ENCODE assay signal across 8 cellular contexts in the genomic region with DNA sequence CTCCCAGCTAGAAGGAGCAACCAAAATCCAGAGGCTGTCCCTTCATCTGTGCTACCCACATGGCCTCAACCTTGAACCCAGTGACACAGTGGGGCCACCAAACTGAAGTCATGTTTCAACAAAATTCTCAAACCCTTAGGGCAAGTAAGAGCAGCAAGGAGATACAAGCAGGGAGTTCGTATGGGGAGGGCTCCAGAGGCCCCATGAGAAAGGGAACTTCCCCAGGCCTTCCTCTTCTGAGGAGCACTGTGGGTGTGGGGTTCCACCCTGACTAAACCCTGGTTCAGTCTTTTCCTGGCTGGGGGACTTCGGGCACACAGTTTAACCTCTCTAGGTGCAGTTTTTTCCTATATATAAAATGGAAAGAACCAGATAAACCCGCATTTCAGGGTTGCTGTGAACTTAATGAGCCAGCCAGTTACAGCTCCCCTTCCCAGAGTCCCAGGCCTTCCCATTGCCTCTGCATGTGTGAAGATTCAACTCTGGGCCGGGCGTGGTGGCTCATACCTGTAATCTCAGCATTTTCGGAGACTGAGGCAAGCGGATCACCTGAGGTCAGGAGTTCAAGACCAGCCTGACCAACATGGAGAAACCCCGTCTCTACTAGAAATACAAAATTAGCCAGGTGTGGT. TPM values are rescaled to one million over a fixed set of nuclear protein-coding genes. Genes with fewer than 3 reads are reported as not detected.
DNase-seq lines count a peak whose midpoint lies in the region; ATAC-seq, FAIRE-seq and TF ChIP-seq lines count a peak whose summit lies in the region.

No MANE protein-coding gene starts in this region.

- FAIRE-seq in bronchial epithelial cell (lab: Jason Lieb, UNC), result no peak

- H3K27ac ChIP-seq in DOHH2 (ENCODE audit: low read depth, low read length), result 0 out of 2 replicates have a peak overlapping the region, but pooled peaks have one; percentile 38
- peak overlapping the region; percentile 90 for H3K27ac ChIP-seq in PC-3 (ENCODE audit: low read length)
- H3K27ac ChIP-seq in caudate nucleus (ENCODE audit: low read depth, low read length), result no peak overlapping the region

- no peak for TF ChIP-seq CTCF in DOHH2 (IDR thresholded peaks at IDR 0.05; ENCODE audit: low read depth, low read length, poor library complexity, severe bottlenecking)
- no peak for TF ChIP-seq CTCF in PC-3 (conservative IDR thresholded peaks at IDR 0.05; ENCODE audit: low read depth, low read length)
- no peak for TF ChIP-seq CTCF in bronchial epithelial cell (IDR thresholded peaks at IDR 0.05; ENCODE audit: insufficient read depth, low read length, severe bottlenecking)

- H2AFZ ChIP-seq in PC-3 (ENCODE audit: low read length), result no peak overlapping the region

- peak overlapping the region; percentile 32 for H3K4me3 ChIP-seq in DOHH2 (ENCODE audit: low read length)
- no peak overlapping the region for H3K4me3 ChIP-seq in PC-3 (ENCODE audit: low read length)
- no peak overlapping the region for H3K4me3 ChIP-seq in bronchial epithelial cell (ENCODE audit: low read depth, low read length)

- H3K27me3 ChIP-seq in DOHH2 (ENCODE audit: control insufficient read depth, low read length) (no peaks in the 10 kb centered on the region), PC-3 (ENCODE audit: low read length) (no peaks in the 10 kb centered on the region), bronchial epithelial cell (ENCODE audit: control insufficient read depth, insufficient read depth, low read length) (no peaks in the 10 kb centered on the region)

- no TSS peak for BruUV-seq in PC-3 (replicated peaks; lab: Mats Ljungman, UMichigan)

- H3K79me2 ChIP-seq in DOHH2 (ENCODE audit: control insufficient read depth, low read length), result no peaks in the 10 kb centered on the region
- no peaks in the 10 kb centered on the region for H3K79me2 ChIP-seq in PC-3 (ENCODE audit: low read length)

- peak overlapping the region; percentile 65; the same call in 1 of the 2 replicates for H3K9ac ChIP-seq in PC-3 (ENCODE audit: low read length)

- ATAC-seq in PC-3, result no peak
- no peak for ATAC-seq in HG02763 (IDR thresholded peaks at IDR 0.05; ENCODE audit: unreplicated experiment)
- ATAC-seq in GM21423 (IDR thresholded peaks at IDR 0.05; ENCODE audit: unreplicated experiment), result no peak

- POLR2A ChIA-PET in PC-3 (lab: Charles Lee; ENCODE audit: unreplicated experiment), result no interaction called here

- H3K9me3 ChIP-seq in DOHH2 (ENCODE audit: control insufficient read depth, insufficient read depth, low read length), result no peaks in the 10 kb centered on the region
- H3K9me3 ChIP-seq in PC-3 (ENCODE audit: low read length), result no peaks in the 10 kb centered on the region

- H4K20me1 ChIP-seq in DOHH2 (ENCODE audit: control insufficient read depth, insufficient read depth, low read depth, low read length) (no peaks in the 10 kb centered on the region), PC-3 (ENCODE audit: low read length) (no peaks in the 10 kb centered on the region)

- H3F3A ChIP-seq in DOHH2 (ENCODE audit: control insufficient read depth, insufficient read depth) (peaks cover 9% of the 10 kb centered on the region; the same call in 1 of the 2 replicates), PC-3 (ENCODE audit: low read length, unreplicated experiment) (no peaks in the 10 kb centered on the region)

- H3K36me3 ChIP-seq in DOHH2 (ENCODE audit: control insufficient read depth, low read length) (no peaks in the 10 kb centered on the region), PC-3 (ENCODE audit: low read depth, low read length) (no peaks in the 10 kb centered on the region), bronchial epithelial cell (ENCODE audit: control insufficient read depth, insufficient read depth, low read length) (no peaks in the 10 kb centered on the region)

- no peaks in the 10 kb centered on the region for H3K9me2 ChIP-seq in DOHH2 (replicated peaks; ENCODE audit: control insufficient read depth, low read length)
- H3K9me2 ChIP-seq in PC-3 (replicated peaks; ENCODE audit: low read length), result no peaks in the 10 kb centered on the region

- intact Hi-C loops in PC-3 (cut with micrococcal nuclease), result no loop called here

- H3K4me2 ChIP-seq in DOHH2 (ENCODE audit: low read length) (peak overlapping the region; percentile 62), PC-3 (ENCODE audit: low read length) (no peak overlapping the region)

- peak; percentile 63 for DNase-seq in PC-3
- peak; percentile 50 for DNase-seq in bronchial epithelial cell (ENCODE audit: low read depth)
- peak; percentile 63 for DNase-seq in pons (ENCODE audit: low spot score)
- DNase-seq in glomerular visceral epithelial cell (ENCODE audit: extremely low spot score), result no peak
- DNase-seq in caudate nucleus (lab: John Stamatoyannopoulos, UW), result no peak

- CTCF ChIA-PET in PC-3 (lab: Charles Lee), result interaction anchor here (0.5 kb wide), 1 partner anchor 107 kb away, joined by 4 read pairs; no protein-coding TSS in a partner anchor

- H3K4me1 ChIP-seq in DOHH2 (ENCODE audit: control insufficient read depth, low read length) (peaks cover 49% of the 10 kb centered on the region), PC-3 (ENCODE audit: insufficient read depth, low read length) (peaks cover 28% of the 10 kb centered on the region)

RNA-seq across cellular contexts. Expression of a gene that starts 8.0 kb away (rescaled TPM):
- total RNA-seq in PC-3 (2014; rRNA removed) (5.0 and 5.7 TPM in 2 replicates), bronchial epithelial cell (2.1 and 2.4 TPM in 2 replicates)

RNA-seq across cellular contexts. Expression of a gene that starts 33.8 kb away (rescaled TPM):
- total RNA-seq in PC-3 (2014; rRNA removed) (65.7 and 85.0 TPM in 2 replicates), bronchial epithelial cell (46.7 and 51.9 TPM in 2 replicates)

RNA-seq across cellular contexts. Expression of a gene that starts 50.0 kb away (rescaled TPM):
- total RNA-seq in PC-3 (2014; rRNA removed), result 139 and 171 TPM in 2 replicates
- 20.5 and 25.0 TPM in 2 replicates for total RNA-seq in bronchial epithelial cell

Comparison
In these comparisons a context has a peak if more than half of its experiments do, and no peak if none do; other contexts are left out.
1. DNase-seq: peak in PC-3 (single experiment), bronchial epithelial cell (single experiment) and pons (single experiment); none in glomerular visceral epithelial cell (single experiment) and caudate nucleus (0 of 61).